In genomic region chr3:67113802-67114407, GRCh38 we compare ENCODE assay signal across 8 cellular contexts.
DNase-seq lines count a peak whose midpoint lies in the region; ATAC-seq and TF ChIP-seq lines count a peak whose summit lies in the region.

No MANE protein-coding gene starts in this region.

- ATAC-seq in GM18873 (IDR thresholded peaks at IDR 0.05; ENCODE audit: low FRiP score, unreplicated experiment) (peak; percentile 93), HG03097 (IDR thresholded peaks at IDR 0.05; ENCODE audit: low FRiP score, unreplicated experiment) (peak; percentile 97)
- ATAC-seq in central memory CD8-positive, alpha-beta T cell (replicated peaks; ENCODE audit: extremely low read depth, poor library complexity, severe bottlenecking), result peak; percentile 86

- peaks cover 49% of the 10 kb centered on the region for H3K27me3 Mint-ChIP-seq in central memory CD8-positive, alpha-beta T cell

- no peak overlapping the region for H3K4me3 Mint-ChIP-seq in central memory CD8-positive, alpha-beta T cell

- DNase-seq in AG10803 (ENCODE audit: low read depth) (peak; percentile 78), NCI-H2227 treated with DMSO at 0.1 percent for 48 hours (lab: John Stamatoyannopoulos, UW) (peak; percentile 46), kidney tubule cell (ENCODE audit: low spot score) (peak; percentile 85)
- DNase-seq in activated CD4-positive, CD25-positive, alpha-beta regulatory T cell treated with anti-CD3 and anti-CD28 coated beads, Interleukin-2, amount 50 U/mL, for 16 hours (ENCODE audit: low read depth, low spot score), result peak; percentile 54
- DNase-seq in central memory CD8-positive, alpha-beta T cell (ENCODE audit: low spot score in 2 of 2), result peak; percentile 64 to 68
- DNase-seq in stimulated activated CD4-positive, alpha-beta T cell treated with anti-CD3 and anti-CD28 coated beads, Interleukin-4, amount 100 ng/mL, for 24 hours, result peak; percentile 87

- H3K4me3 ChIP-seq in AG10803 (ENCODE audit: low read length), result no peak overlapping the region

- peak; percentile 100 for TF ChIP-seq CTCF in AG10803 (conservative IDR thresholded peaks at IDR 0.05; ENCODE audit: low read length)

- H3K27ac Mint-ChIP-seq in central memory CD8-positive, alpha-beta T cell (ENCODE audit: low read depth), result no peak overlapping the region

- no peaks in the 10 kb centered on the region for H3K9me3 Mint-ChIP-seq in central memory CD8-positive, alpha-beta T cell

- H3K36me3 Mint-ChIP-seq in central memory CD8-positive, alpha-beta T cell (ENCODE audit: insufficient read depth), result peaks cover 3% of the 10 kb centered on the region

- H3K4me1 Mint-ChIP-seq in central memory CD8-positive, alpha-beta T cell, result no peaks in the 10 kb centered on the region
